19 cellular contexts compared by ENCODE assay signal in genomic region chr7:25786958-25787730, GRCh38.
A peak's percentile ranks its signal among the peaks of the same experiment; 100 is the strongest.
DNase-seq lines count a peak whose midpoint lies in the region; ATAC-seq and TF ChIP-seq lines count a peak whose summit lies in the region.
"Had no signal": no experiment of that assay in that cellular context is flagged by ENCODE, and none has a peak within 500 bp of the region (broad histone marks: within the 10 kb centered on the region; RNA-seq: fewer than 3 reads in every experiment).

No MANE protein-coding gene starts in this region.

- H3K36me3 ChIP-seq in left ventricle myocardium inferior, result no peaks in the 10 kb centered on the region
- H3K36me3 ChIP-seq in trophoblast cell (ENCODE audit: control insufficient read depth in 1 of 2, insufficient read depth in 2 of 2, low read length in 2 of 2), result no peaks in the 10 kb centered on the region
- H3K36me3 ChIP-seq: MG63 had no signal

- H3K18ac ChIP-seq in trophoblast cell (ENCODE audit: low read length), result no peak overlapping the region

- peak overlapping the region; percentile 63 for H4K8ac ChIP-seq in trophoblast cell (ENCODE audit: low read depth, low read length)

- no peak overlapping the region for H3K14ac ChIP-seq in trophoblast cell (ENCODE audit: low read length)

- H3K36me3 Mint-ChIP-seq in activated CD4-positive, alpha-beta T cell treated with anti-CD3 and anti-CD28 coated beads, Interleukin-2, amount 10 ng/mL, durations not matched to agents 24 days and 14 days (ENCODE audit: low read depth), result no peaks in the 10 kb centered on the region
- H3K36me3 Mint-ChIP-seq: CD4-positive, CD25-positive, alpha-beta regulatory T cell; natural killer cell had no signal

- no peak overlapping the region for H2AK5ac ChIP-seq in trophoblast cell (ENCODE audit: low read length)

- no peak overlapping the region for H3K27ac Mint-ChIP-seq in activated CD4-positive, alpha-beta T cell treated with anti-CD3 and anti-CD28 coated beads, Interleukin-2, amount 10 ng/mL, durations not matched to agents 24 days and 14 days
- H3K27ac Mint-ChIP-seq: activated CD8-positive, alpha-beta T cell treated with anti-CD3 and anti-CD28 coated beads for 36 hours; CD4-positive, CD25-positive, alpha-beta regulatory T cell; dendritic cell treated with granulocyte-macrophage colony-stimulating factor and Interleukin-4, amounts not matched to agents 40 ng/mL and 50 ng/mL, for 4 days; natural killer cell had no signal

- H3K4me3 ChIP-seq in left ventricle myocardium inferior (no peak overlapping the region), trophoblast cell (ENCODE audit: low read depth, low read length) (no peak overlapping the region)
- H3K4me3 ChIP-seq: MG63 had no signal

- H2BK12ac ChIP-seq in trophoblast cell (ENCODE audit: low read length), result peak overlapping the region; percentile 71

- no peak overlapping the region for H4K12ac ChIP-seq in trophoblast cell (ENCODE audit: low read depth, low read length)

- H2AFZ ChIP-seq in trophoblast cell (ENCODE audit: insufficient read depth, low read length, poor library complexity), result no peak overlapping the region

- H3K27me3 ChIP-seq in left ventricle myocardium inferior (ENCODE audit: low read depth) (no peaks in the 10 kb centered on the region), trophoblast cell (ENCODE audit: insufficient read depth, low read length) (no peaks in the 10 kb centered on the region)
- H3K27me3 ChIP-seq: MG63 had no signal

- H3K4ac ChIP-seq in trophoblast cell (ENCODE audit: low read depth, low read length), result no peak overlapping the region

- H2BK5ac ChIP-seq in trophoblast cell (ENCODE audit: low read depth, low read length, poor library complexity), result no peak overlapping the region

- no peak overlapping the region for H3K23ac ChIP-seq in trophoblast cell (ENCODE audit: low read length)

- no peak for DNase-seq in Right ventricle myocardium inferior (ENCODE audit: missing footprints)
- no peak for DNase-seq in cardiac septum (ENCODE audit: low spot score)
- no peak for DNase-seq in left ventricle myocardium inferior
- DNase-seq in trophoblast cell, result no peak
- DNase-seq in substantia nigra (lab: John Stamatoyannopoulos, UW), result no peak
- no peak for DNase-seq in activated CD4-positive, alpha-beta T cell treated with anti-CD3 and anti-CD28 coated beads, Interleukin-2, amount 10 ng/mL, durations not matched to agents 24 days and 14 days
- DNase-seq: 8988T; activated CD8-positive, alpha-beta T cell treated with anti-CD3 and anti-CD28 coated beads for 36 hours; amniotic stem cell; CD4-positive, CD25-positive, alpha-beta regulatory T cell; DMS79 treated with DMSO at 0.1 percent for 48 hours; MG63; natural killer cell; NCI-H187 treated with DMSO at 0.1 percent for 48 hours; stimulated activated CD4-positive, alpha-beta T cell treated with anti-CD3 and anti-CD28 coated beads, Interleukin-1b, Interleukin-23, amount 100 ng/mL, for 48 hours had no signal

- H3K4me1 ChIP-seq in left ventricle myocardium inferior (peaks cover 15% of the 10 kb centered on the region), trophoblast cell (ENCODE audit: control insufficient read depth in 1 of 2, insufficient read depth in 2 of 2, low read length in 2 of 2) (peaks cover 2 to 5% of the 10 kb centered on the region in 2 experiments)

- peak; percentile 78 for ATAC-seq in Right ventricle myocardium inferior
- ATAC-seq in HG02852 (IDR thresholded peaks at IDR 0.05; ENCODE audit: unreplicated experiment), result no peak
- ATAC-seq in GM18502 (IDR thresholded peaks at IDR 0.05; ENCODE audit: poor library complexity, unreplicated experiment), result no peak
- ATAC-seq: activated CD8-positive, alpha-beta T cell treated with anti-CD3 and anti-CD28 coated beads for 36 hours; left lobe of liver; natural killer cell had no signal

- no peak overlapping the region for H2BK120ac ChIP-seq in trophoblast cell (ENCODE audit: insufficient read depth, low read length, poor library complexity)

- WGBS in trophoblast cell (ENCODE audit: extremely low coverage, insufficient coverage, insufficient read length), result no CpG with 5 or more reads among the region's 2 CpGs

- no peak overlapping the region for H3K4me2 ChIP-seq in trophoblast cell (ENCODE audit: low read length)

- intact Hi-C loops in Right ventricle myocardium inferior (cut with DNase I) (no loop called here), cardiac septum (cut with DNase I) (loop anchor here (5.0 kb wide), 2 partner anchors 55 to 125 kb away; no protein-coding TSS in a partner anchor), left ventricle myocardium inferior (cut with micrococcal nuclease) (no loop called here)
- intact Hi-C loops in activated CD4-positive, alpha-beta T cell treated with anti-CD3 and anti-CD28 coated beads, Interleukin-2, amount 10 ng/mL, durations not matched to agents 24 days and 14 days (cut with micrococcal nuclease), result no loop called here

- H4K91ac ChIP-seq in trophoblast cell (ENCODE audit: low read depth, low read length), result no peak overlapping the region

- H3K9me3 ChIP-seq in left ventricle myocardium inferior (replicated peaks), result no peaks in the 10 kb centered on the region
- H3K9me3 ChIP-seq in trophoblast cell (ENCODE audit: insufficient read depth, low read depth, low read length), result no peaks in the 10 kb centered on the region
- H3K9me3 ChIP-seq: MG63 had no signal

- H3K79me2 ChIP-seq in trophoblast cell (ENCODE audit: control insufficient read depth, insufficient read depth, low read length, poor library complexity), result no peaks in the 10 kb centered on the region

- H3K4me3 Mint-ChIP-seq in activated CD4-positive, alpha-beta T cell treated with anti-CD3 and anti-CD28 coated beads, Interleukin-2, amount 10 ng/mL, durations not matched to agents 24 days and 14 days, result no peak overlapping the region
- H3K4me3 Mint-ChIP-seq: activated CD8-positive, alpha-beta T cell treated with anti-CD3 and anti-CD28 coated beads for 36 hours; CD4-positive, CD25-positive, alpha-beta regulatory T cell; dendritic cell treated with granulocyte-macrophage colony-stimulating factor and Interleukin-4, amounts not matched to agents 40 ng/mL and 50 ng/mL, for 4 days; natural killer cell had no signal

- H3K27ac ChIP-seq in left ventricle myocardium inferior (replicated peaks) (peak overlapping the region; percentile 82), trophoblast cell (ENCODE audit: low read depth, low read length) (no peak overlapping the region), substantia nigra (ENCODE audit: low read depth, low read length, poor library complexity, severe bottlenecking) (no peak overlapping the region)

- H3K9me3 Mint-ChIP-seq in activated CD4-positive, alpha-beta T cell treated with anti-CD3 and anti-CD28 coated beads, Interleukin-2, amount 10 ng/mL, durations not matched to agents 24 days and 14 days, result peaks cover 4% of the 10 kb centered on the region
- H3K9me3 Mint-ChIP-seq: activated CD8-positive, alpha-beta T cell treated with anti-CD3 and anti-CD28 coated beads for 36 hours; dendritic cell treated with granulocyte-macrophage colony-stimulating factor and Interleukin-4, amounts not matched to agents 40 ng/mL and 50 ng/mL, for 4 days; natural killer cell had no signal

- H3K4me1 Mint-ChIP-seq in activated CD4-positive, alpha-beta T cell treated with anti-CD3 and anti-CD28 coated beads, Interleukin-2, amount 10 ng/mL, durations not matched to agents 24 days and 14 days, result no peaks in the 10 kb centered on the region
- H3K4me1 Mint-ChIP-seq: CD4-positive, CD25-positive, alpha-beta regulatory T cell; natural killer cell had no signal

- no peak overlapping the region for H3K9ac ChIP-seq in trophoblast cell (ENCODE audit: low read length)

- peaks cover 2% of the 10 kb centered on the region for H3K27me3 Mint-ChIP-seq in activated CD4-positive, alpha-beta T cell treated with anti-CD3 and anti-CD28 coated beads, Interleukin-2, amount 10 ng/mL, durations not matched to agents 24 days and 14 days

- TF ChIP-seq CTCF in left ventricle myocardium inferior (IDR thresholded peaks at IDR 0.05; ENCODE audit: borderline replicate concordance), result no peak

- H3K79me1 ChIP-seq in trophoblast cell (ENCODE audit: low read length), result peaks cover 2% of the 10 kb centered on the region
